ENCODE assay signal across 8 cellular contexts in genomic region chr1:24849653-24850295, GRCh38.
DNase-seq lines count a peak whose midpoint lies in the region; ATAC-seq, FAIRE-seq and TF ChIP-seq lines count a peak whose summit lies in the region.

No MANE protein-coding gene starts in this region.

- H3K4me1 ChIP-seq in Caco-2 (no peaks in the 10 kb centered on the region; the same call in 1 of the 2 replicates), HepG2 (ENCODE audit: insufficient read depth, low read length) (peaks cover 27% of the 10 kb centered on the region), osteoblast (ENCODE audit: insufficient read depth, low read length) (peaks cover 13% of the 10 kb centered on the region)

- H3K36me3 Mint-ChIP-seq in Caco-2 (ENCODE audit: insufficient read depth, unreplicated experiment): peaks cover 26% of the 10 kb centered on the region
- H3K36me3 Mint-ChIP-seq in activated CD4-positive, alpha-beta memory T cell treated with anti-CD3 and anti-CD28 coated beads for 36 hours: no peaks in the 10 kb centered on the region

- no peaks in the 10 kb centered on the region for H4K20me1 ChIP-seq in HepG2 (ENCODE audit: insufficient read depth, low read length)
- H4K20me1 ChIP-seq in osteoblast (ENCODE audit: insufficient read depth, low read length): peaks cover 16% of the 10 kb centered on the region

- no peak overlapping the region for H3K4me2 ChIP-seq in HepG2 (ENCODE audit: low read depth, low read length)
- H3K4me2 ChIP-seq in osteoblast (ENCODE audit: insufficient read depth, low read length): no peak overlapping the region

- H2AFZ ChIP-seq in HepG2 (ENCODE audit: low read length) (no peak overlapping the region), osteoblast (ENCODE audit: low read length) (no peak overlapping the region)

- in situ Hi-C loops in HepG2 (cut with HindIII; ENCODE audit: extremely low pct_ligation_motif_present, low pct_unique_long_range_greater_than_20kb): loop anchor here (5.0 kb wide), 2 partner anchors 58 to 188 kb away; no protein-coding TSS in a partner anchor

- no peaks in the 10 kb centered on the region for H3K36me3 ChIP-seq in Caco-2 (ENCODE audit: control insufficient read depth, insufficient read depth, low read length)
- H3K36me3 ChIP-seq in HepG2 (replicated peaks in 1 of 2; ENCODE audit: control insufficient read depth in 1 of 2, insufficient read depth in 2 of 2, low read length in 2 of 2): no peaks in the 10 kb centered on the region
- H3K36me3 ChIP-seq in osteoblast (ENCODE audit: insufficient read depth, low read length): peaks cover 22% of the 10 kb centered on the region

- H3K9me3 Mint-ChIP-seq in Caco-2 (ENCODE audit: unreplicated experiment): no peaks in the 10 kb centered on the region
- H3K9me3 Mint-ChIP-seq in activated CD4-positive, alpha-beta memory T cell treated with anti-CD3 and anti-CD28 coated beads for 36 hours: no peaks in the 10 kb centered on the region

- ATAC-seq in HepG2 (peak; percentile 13; the same call in 1 of the 3 replicates), GM18498 (IDR thresholded peaks at IDR 0.05; ENCODE audit: unreplicated experiment) (no peak)

- FAIRE-seq in HepG2 (lab: Jason Lieb, UNC) (no peak), GM12892 (lab: Jason Lieb, UNC) (no peak)

- intact Hi-C loops in Caco-2 (cut with micrococcal nuclease; ENCODE audit: unreplicated experiment): loop anchor here (2.0 kb wide), 2 partner anchors 187 to 251 kb away; no protein-coding TSS in a partner anchor
- intact Hi-C loops in activated CD4-positive, alpha-beta memory T cell treated with anti-CD3 and anti-CD28 coated beads for 36 hours (cut with micrococcal nuclease): loop anchor here (2.0 kb wide), 3 partner anchors 49 to 299 kb away; no protein-coding TSS in a partner anchor
- intact Hi-C loops in HepG2 (cut with micrococcal nuclease; ENCODE audit: unreplicated experiment): loop anchor here (2.0 kb wide), 1 partner anchor 251 kb away; no protein-coding TSS in a partner anchor

- CTCF ChIA-PET in Caco-2 (lab: Charles Lee) (interaction anchor here (0.6 to 2.8 kb wide), 6 partner anchors 16 to 250 kb away, joined by 3 to 18 read pairs (median 4); partner anchors contain the start of gene SRRM1), HepG2 (lab: Yijun Ruan, JAX; ENCODE audit: low intra/inter-chr PET ratio, low total read pairs) (interaction anchor here (4.3 kb wide), 1 partner anchor 48 kb away, joined by 20 read pairs; no protein-coding TSS in a partner anchor)
- CTCF ChIA-PET in activated CD4-positive, alpha-beta memory T cell treated with anti-CD3 and anti-CD28 coated beads for 36 hours (lab: Charles Lee): interaction anchor here (0.8 to 4.2 kb wide), 9 partner anchors 14 to 299 kb away, joined by 3 to 75 read pairs (median 4); no protein-coding TSS in a partner anchor

- no peak for TF ChIP-seq RAD21 in HepG2 (CRISPR knock-in tag; IDR thresholded peaks at IDR 0.05)

- TF ChIP-seq CTCF in Caco-2 (IDR thresholded peaks at IDR 0.05; ENCODE audit: insufficient read depth in 1 of 2, low read depth in 1 of 2, low read length in 1 of 2, severe bottlenecking in 1 of 2, unreplicated experiment in 1 of 2) (peak in 1 of 2 experiments; percentile 69), HepG2 (CRISPR knock-in tag; IDR thresholded peaks at IDR 0.05) (peak; percentile 86), osteoblast (IDR thresholded peaks at IDR 0.05; ENCODE audit: extremely low read depth, low read depth, low read length) (no peak)

- no peak for TF ChIP-seq EP300 in HepG2 (IDR thresholded peaks at IDR 0.05; ENCODE audit: low read depth in 2 of 2, low read length in 2 of 2)
- TF ChIP-seq EP300 in HepG2 (CRISPR knock-in tag; IDR thresholded peaks at IDR 0.05; ENCODE audit: borderline replicate concordance): no peak

- no TSS peak for BruUV-seq in Caco-2 (replicated peaks; lab: Mats Ljungman, UMichigan)
- BruUV-seq in HepG2 (replicated peaks; lab: Mats Ljungman, UMichigan): no TSS peak

- peak overlapping the region; percentile 73 for H3K4me3 Mint-ChIP-seq in Caco-2 (ENCODE audit: unreplicated experiment)
- no peak overlapping the region for H3K4me3 Mint-ChIP-seq in activated CD4-positive, alpha-beta memory T cell treated with anti-CD3 and anti-CD28 coated beads for 36 hours

- H3K4me3 ChIP-seq in Caco-2 (ENCODE audit: low read depth, low read length) (no peak overlapping the region), HepG2 (replicated peaks in 1 of 3; ENCODE audit: insufficient read depth in 1 of 3, low read depth in 2 of 3, low read length in 3 of 3) (no peak overlapping the region), osteoblast (ENCODE audit: insufficient read depth, low read length) (no peak overlapping the region)

- no peaks in the 10 kb centered on the region for H3K4me1 Mint-ChIP-seq in Caco-2 (ENCODE audit: low read depth, unreplicated experiment)
- peaks cover 14% of the 10 kb centered on the region for H3K4me1 Mint-ChIP-seq in activated CD4-positive, alpha-beta memory T cell treated with anti-CD3 and anti-CD28 coated beads for 36 hours (ENCODE audit: low read depth)

- H3K27me3 Mint-ChIP-seq in Caco-2 (ENCODE audit: insufficient read depth, unreplicated experiment): no peaks in the 10 kb centered on the region
- H3K27me3 Mint-ChIP-seq in activated CD4-positive, alpha-beta memory T cell treated with anti-CD3 and anti-CD28 coated beads for 36 hours: no peaks in the 10 kb centered on the region

- H3K27me3 ChIP-seq in Caco-2 (replicated peaks; ENCODE audit: control insufficient read depth, insufficient read depth, low read length) (no peaks in the 10 kb centered on the region), HepG2 (ENCODE audit: control insufficient read depth in 1 of 2, insufficient read depth in 2 of 2, low read length in 2 of 2) (peaks cover 0 to 8% of the 10 kb centered on the region in 2 experiments; a peak in 2 of 5 replicates), osteoblast (ENCODE audit: insufficient read depth, low read length) (no peaks in the 10 kb centered on the region)

- peak in 1 of 2 experiments; percentile 36 for DNase-seq in Caco-2
- DNase-seq in HT-29 (ENCODE audit: low spot score): peak; percentile 15
- DNase-seq in activated CD4-positive, alpha-beta memory T cell treated with anti-CD3 and anti-CD28 coated beads for 36 hours: peak; percentile 42
- no peak for DNase-seq in HepG2 (ENCODE audit: low spot score)
- no peak for DNase-seq in NCI-H1105 treated with DMSO at 0.1 percent for 48 hours (lab: John Stamatoyannopoulos, UW)
- no peak for DNase-seq in GM12892 (ENCODE audit: insufficient read length)
- DNase-seq in osteoblast (ENCODE audit: insufficient read length, low spot score, missing footprints): no peak

- no peaks in the 10 kb centered on the region for H3K79me2 ChIP-seq in HepG2 (ENCODE audit: insufficient read depth, low read length)
- H3K79me2 ChIP-seq in osteoblast (ENCODE audit: insufficient read depth, low read length): no peaks in the 10 kb centered on the region

- no peak overlapping the region for H3K9ac ChIP-seq in HepG2 (ENCODE audit: insufficient read depth, low read depth, low read length)

- 30% methylated on average over 10 of the region's 10 CpGs for whole genome bisulfite sequencing in HepG2 (ENCODE audit: low lambda C conversion rate)

- TF ChIP-seq POLR2A in HepG2 (IDR thresholded peaks at IDR 0.05; ENCODE audit: insufficient read depth in 1 of 2, low read depth in 2 of 2, low read length in 2 of 2) (no peak), GM12892 (IDR thresholded peaks at IDR 0.05; ENCODE audit: low read depth, low read length) (no peak)

- no peak overlapping the region for H3K27ac Mint-ChIP-seq in Caco-2 (ENCODE audit: unreplicated experiment)
- no peak overlapping the region for H3K27ac Mint-ChIP-seq in activated CD4-positive, alpha-beta memory T cell treated with anti-CD3 and anti-CD28 coated beads for 36 hours

- H3K27ac ChIP-seq in HepG2 (ENCODE audit: extremely low read length, insufficient read depth, low read length): no peak overlapping the region
- no peak overlapping the region for H3K27ac ChIP-seq in osteoblast (ENCODE audit: low read depth, low read length)

- POLR2A ChIA-PET in Caco-2 (lab: Charles Lee): no interaction called here
- POLR2A ChIA-PET in activated CD4-positive, alpha-beta memory T cell treated with anti-CD3 and anti-CD28 coated beads for 36 hours (lab: Charles Lee): interaction anchor here (1.5 kb wide), 1 partner anchor 49 kb away, joined by 3 read pairs; no protein-coding TSS in a partner anchor
- POLR2A ChIA-PET in HepG2 (lab: Yijun Ruan, JAX): no interaction called here

- no peaks in the 10 kb centered on the region for H3K9me3 ChIP-seq in Caco-2
- H3K9me3 ChIP-seq in HepG2 (ENCODE audit: low read length): no peaks in the 10 kb centered on the region
- H3K9me3 ChIP-seq in osteoblast (ENCODE audit: low read depth, low read length): no peaks in the 10 kb centered on the region

TF ChIP-seq in HepG2, 621 proteins besides CTCF, POLR2A, EP300 and RAD21 (continues in another document):
- TF ChIP-seq ZNF770 (CRISPR knock-in tag; IDR thresholded peaks at IDR 0.05) (peak; percentile 74), ZNF121 (CRISPR knock-in tag; IDR thresholded peaks at IDR 0.05) (peak; percentile 61), SMC3 (IDR thresholded peaks at IDR 0.05; ENCODE audit: low read length) (peak; percentile 29; the same call in 1 of the 2 replicates), THAP8 (CRISPR knock-in tag; IDR thresholded peaks at IDR 0.05; ENCODE audit: borderline replicate concordance) (no peak), STAG1 (CRISPR knock-in tag; IDR thresholded peaks at IDR 0.05) (peak; percentile 85)

Comparison
In these comparisons a context has a peak if more than half of its experiments do, and no peak if none do; other contexts are left out.
1. DNase-seq: peak in HT-29 (single experiment) and activated CD4-positive, alpha-beta memory T cell treated with anti-CD3 and anti-CD28 coated beads for 36 hours (single experiment); none in HepG2 (single experiment), NCI-H1105 treated with DMSO at 0.1 percent for 48 hours (single experiment), GM12892 (single experiment) and osteoblast (single experiment).